In the genomic region with DNA sequence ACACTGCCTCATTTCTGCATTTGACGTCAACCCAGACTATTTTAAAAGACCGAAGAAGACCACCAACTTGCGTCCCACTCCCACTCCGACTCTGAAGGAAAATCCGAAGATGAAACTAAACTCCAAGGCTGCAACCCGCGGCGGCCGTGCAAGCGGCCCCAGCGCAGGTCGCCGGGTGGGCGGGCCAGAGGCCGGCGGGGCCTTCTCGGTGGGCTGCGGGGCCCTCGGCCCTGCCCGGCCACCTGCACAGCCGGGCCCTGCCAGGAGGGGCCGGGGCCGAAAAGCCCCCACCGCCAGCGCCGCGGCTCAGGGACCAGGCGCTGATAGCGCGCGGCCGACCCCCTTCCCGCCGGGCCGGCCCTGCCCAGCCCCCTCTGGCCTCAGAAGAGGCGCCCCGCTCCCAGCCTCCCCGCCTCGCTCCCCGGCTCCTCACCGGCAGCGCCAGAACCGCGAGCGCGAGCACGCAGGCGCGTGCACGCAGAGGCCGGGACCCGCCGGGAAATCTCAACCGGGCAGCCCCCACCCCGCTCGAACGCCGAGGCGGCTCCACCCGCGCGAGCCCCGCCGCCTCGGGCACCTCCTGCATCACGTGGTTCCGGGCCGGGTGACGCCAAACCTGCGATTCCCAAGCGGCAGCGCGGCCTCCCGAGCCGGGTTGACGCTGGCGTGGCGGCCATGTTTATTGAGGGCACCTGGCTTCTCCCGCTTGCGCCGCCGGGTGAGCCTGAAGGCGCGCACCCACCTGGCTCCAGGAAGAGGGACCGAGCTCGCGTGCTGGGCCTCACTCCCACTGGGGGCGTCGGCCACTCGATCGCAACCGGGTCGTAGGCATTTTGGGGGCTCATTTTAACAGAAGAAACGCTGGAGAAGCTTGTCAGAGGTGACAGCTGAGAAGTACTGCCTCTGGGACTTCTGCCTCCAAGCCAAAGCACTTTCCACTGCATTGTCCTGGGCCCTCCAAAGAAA, we compare ENCODE assay signal across 1 cellular context.
A peak's percentile ranks its signal among the peaks of the same experiment; 100 is the strongest.
TF ChIP-seq lines count a peak whose summit lies in the region.

A gene (minus strand): TSS at position 589 of the 966 bp plus-strand sequence. CDS start 1,170 bp downstream, outside the sequence.

TF ChIP-seq in HepG2, 621 proteins besides CTCF, POLR2A, EP300 and RAD21 (continued from another document and continues in another):
- TF ChIP-seq, protein P1, sequence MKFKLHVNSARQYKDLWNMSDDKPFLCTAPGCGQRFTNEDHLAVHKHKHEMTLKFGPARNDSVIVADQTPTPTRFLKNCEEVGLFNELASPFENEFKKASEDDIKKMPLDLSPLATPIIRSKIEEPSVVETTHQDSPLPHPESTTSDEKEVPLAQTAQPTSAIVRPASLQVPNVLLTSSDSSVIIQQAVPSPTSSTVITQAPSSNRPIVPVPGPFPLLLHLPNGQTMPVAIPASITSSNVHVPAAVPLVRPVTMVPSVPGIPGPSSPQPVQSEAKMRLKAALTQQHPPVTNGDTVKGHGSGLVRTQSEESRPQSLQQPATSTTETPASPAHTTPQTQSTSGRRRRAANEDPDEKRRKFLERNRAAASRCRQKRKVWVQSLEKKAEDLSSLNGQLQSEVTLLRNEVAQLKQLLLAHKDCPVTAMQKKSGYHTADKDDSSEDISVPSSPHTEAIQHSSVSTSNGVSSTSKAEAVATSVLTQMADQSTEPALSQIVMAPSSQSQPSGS (CRISPR knock-in tag; IDR thresholded peaks at IDR 0.05) = peak; percentile 68
- TF ChIP-seq GLI4 (CRISPR knock-in tag; IDR thresholded peaks at IDR 0.05; ENCODE audit: borderline replicate concordance) (no peak), ZNF879 (CRISPR knock-in tag; IDR thresholded peaks at IDR 0.05) (no peak), ZNF510 (CRISPR knock-in tag; IDR thresholded peaks at IDR 0.05; ENCODE audit: low read depth) (peak; percentile 88), FOXA1 (IDR thresholded peaks at IDR 0.05) (no peak), FOXA1 (CRISPR knock-in tag; IDR thresholded peaks at IDR 0.05) (peak; percentile 32; the same call in 1 of the 2 replicates), TEAD2 (CRISPR knock-in tag; IDR thresholded peaks at IDR 0.05) (0 out of 2 replicates have a peak, but pooled peaks have one; percentile 66), PAWR (CRISPR knock-in tag; IDR thresholded peaks at IDR 0.05; ENCODE audit: borderline replicate concordance) (no peak), REL (CRISPR knock-in tag; conservative IDR thresholded peaks at IDR 0.05) (0 out of 2 replicates have a peak, but pooled peaks have one; percentile 53), POLR2G (IDR thresholded peaks at IDR 0.05; ENCODE audit: low read depth, low read length) (peak; percentile 85), CBX2 (IDR thresholded peaks at IDR 0.05; ENCODE audit: low read depth, low read length) (no peak), CBX2 (CRISPR knock-in tag; IDR thresholded peaks at IDR 0.05; ENCODE audit: low read depth) (no peak), WIZ (CRISPR knock-in tag; IDR thresholded peaks at IDR 0.05) (no peak), NR1H2 (CRISPR knock-in tag; IDR thresholded peaks at IDR 0.05; ENCODE audit: borderline replicate concordance, low read depth) (peak; percentile 65; the same call in 1 of the 2 replicates), PPARG (CRISPR knock-in tag; conservative IDR thresholded peaks at IDR 0.05) (peak; percentile 40; the same call in 1 of the 2 replicates), BHLHE40 (IDR thresholded peaks at IDR 0.05; ENCODE audit: low read length) (peak; percentile 8; the same call in 1 of the 2 replicates), ZMYM3 (CRISPR knock-in tag; IDR thresholded peaks at IDR 0.05) (peak; percentile 65; the same call in 1 of the 2 replicates), KLF6 (CRISPR knock-in tag; IDR thresholded peaks at IDR 0.05) (peak; percentile 95; the same call in 1 of the 2 replicates), SAP130 (CRISPR knock-in tag; IDR thresholded peaks at IDR 0.05; ENCODE audit: low read depth) (peak; percentile 77), ZNF256 (CRISPR knock-in tag; conservative IDR thresholded peaks at IDR 0.05) (0 out of 2 replicates have a peak, but pooled peaks have one; percentile 79), ZNF556 (CRISPR knock-in tag; IDR thresholded peaks at IDR 0.05; ENCODE audit: borderline replicate concordance) (peak; percentile 70; the same call in 1 of the 2 replicates), ZSCAN25 (CRISPR knock-in tag; IDR thresholded peaks at IDR 0.05) (peak; percentile 43; the same call in 1 of the 2 replicates), ZNF484 (CRISPR knock-in tag; IDR thresholded peaks at IDR 0.05; ENCODE audit: borderline replicate concordance, low read depth) (no peak), KDM5B (CRISPR knock-in tag; IDR thresholded peaks at IDR 0.05; ENCODE audit: borderline replicate concordance) (peak; percentile 77; the same call in 1 of the 2 replicates), HNRNPUL1 (IDR thresholded peaks at IDR 0.05; ENCODE audit: low read depth, low read length) (peak; percentile 50; the same call in 1 of the 2 replicates), JUND (CRISPR knock-in tag; IDR thresholded peaks at IDR 0.05) (peak; percentile 59; the same call in 1 of the 2 replicates), REXO4 (CRISPR knock-in tag; IDR thresholded peaks at IDR 0.05; ENCODE audit: borderline replicate concordance) (peak; percentile 61; the same call in 1 of the 2 replicates), GABPB1 (CRISPR knock-in tag; IDR thresholded peaks at IDR 0.05) (peak; percentile 98), ZNF607 (CRISPR knock-in tag; IDR thresholded peaks at IDR 0.05; ENCODE audit: borderline replicate concordance) (peak; percentile 93), RXRB (CRISPR knock-in tag; IDR thresholded peaks at IDR 0.05; ENCODE audit: borderline replicate concordance) (peak; percentile 35; the same call in 1 of the 2 replicates), ZNF720 (CRISPR knock-in tag; IDR thresholded peaks at IDR 0.05) (no peak), GATAD2A (CRISPR knock-in tag; IDR thresholded peaks at IDR 0.05) (peak; percentile 52), ZNF430 (CRISPR knock-in tag; IDR thresholded peaks at IDR 0.05) (no peak), ZNF567 (CRISPR knock-in tag; IDR thresholded peaks at IDR 0.05; ENCODE audit: borderline replicate concordance) (peak; percentile 89; the same call in 1 of the 2 replicates)
- TF ChIP-seq, protein P2, sequence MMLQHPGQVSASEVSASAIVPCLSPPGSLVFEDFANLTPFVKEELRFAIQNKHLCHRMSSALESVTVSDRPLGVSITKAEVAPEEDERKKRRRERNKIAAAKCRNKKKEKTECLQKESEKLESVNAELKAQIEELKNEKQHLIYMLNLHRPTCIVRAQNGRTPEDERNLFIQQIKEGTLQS (CRISPR knock-in tag; IDR thresholded peaks at IDR 0.05) = 0 out of 2 replicates have a peak, but pooled peaks have one; percentile 12
- TF ChIP-seq, protein P3, sequence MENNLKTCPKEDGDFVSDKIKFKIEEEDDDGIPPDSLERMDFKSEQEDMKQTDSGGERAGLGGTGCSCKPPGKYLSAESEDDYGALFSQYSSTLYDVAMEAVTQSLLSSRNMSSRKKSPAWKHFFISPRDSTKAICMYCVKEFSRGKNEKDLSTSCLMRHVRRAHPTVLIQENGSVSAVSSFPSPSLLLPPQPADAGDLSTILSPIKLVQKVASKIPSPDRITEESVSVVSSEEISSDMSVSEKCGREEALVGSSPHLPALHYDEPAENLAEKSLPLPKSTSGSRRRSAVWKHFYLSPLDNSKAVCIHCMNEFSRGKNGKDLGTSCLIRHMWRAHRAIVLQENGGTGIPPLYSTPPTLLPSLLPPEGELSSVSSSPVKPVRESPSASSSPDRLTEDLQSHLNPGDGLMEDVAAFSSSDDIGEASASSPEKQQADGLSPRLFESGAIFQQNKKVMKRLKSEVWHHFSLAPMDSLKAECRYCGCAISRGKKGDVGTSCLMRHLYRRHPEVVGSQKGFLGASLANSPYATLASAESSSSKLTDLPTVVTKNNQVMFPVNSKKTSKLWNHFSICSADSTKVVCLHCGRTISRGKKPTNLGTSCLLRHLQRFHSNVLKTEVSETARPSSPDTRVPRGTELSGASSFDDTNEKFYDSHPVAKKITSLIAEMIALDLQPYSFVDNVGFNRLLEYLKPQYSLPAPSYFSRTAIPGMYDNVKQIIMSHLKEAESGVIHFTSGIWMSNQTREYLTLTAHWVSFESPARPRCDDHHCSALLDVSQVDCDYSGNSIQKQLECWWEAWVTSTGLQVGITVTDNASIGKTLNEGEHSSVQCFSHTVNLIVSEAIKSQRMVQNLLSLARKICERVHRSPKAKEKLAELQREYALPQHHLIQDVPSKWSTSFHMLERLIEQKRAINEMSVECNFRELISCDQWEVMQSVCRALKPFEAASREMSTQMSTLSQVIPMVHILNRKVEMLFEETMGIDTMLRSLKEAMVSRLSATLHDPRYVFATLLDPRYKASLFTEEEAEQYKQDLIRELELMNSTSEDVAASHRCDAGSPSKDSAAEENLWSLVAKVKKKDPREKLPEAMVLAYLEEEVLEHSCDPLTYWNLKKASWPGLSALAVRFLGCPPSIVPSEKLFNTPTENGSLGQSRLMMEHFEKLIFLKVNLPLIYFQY (CRISPR knock-in tag; IDR thresholded peaks at IDR 0.05; ENCODE audit: borderline replicate concordance) = peak; percentile 85
- TF ChIP-seq, protein P4, sequence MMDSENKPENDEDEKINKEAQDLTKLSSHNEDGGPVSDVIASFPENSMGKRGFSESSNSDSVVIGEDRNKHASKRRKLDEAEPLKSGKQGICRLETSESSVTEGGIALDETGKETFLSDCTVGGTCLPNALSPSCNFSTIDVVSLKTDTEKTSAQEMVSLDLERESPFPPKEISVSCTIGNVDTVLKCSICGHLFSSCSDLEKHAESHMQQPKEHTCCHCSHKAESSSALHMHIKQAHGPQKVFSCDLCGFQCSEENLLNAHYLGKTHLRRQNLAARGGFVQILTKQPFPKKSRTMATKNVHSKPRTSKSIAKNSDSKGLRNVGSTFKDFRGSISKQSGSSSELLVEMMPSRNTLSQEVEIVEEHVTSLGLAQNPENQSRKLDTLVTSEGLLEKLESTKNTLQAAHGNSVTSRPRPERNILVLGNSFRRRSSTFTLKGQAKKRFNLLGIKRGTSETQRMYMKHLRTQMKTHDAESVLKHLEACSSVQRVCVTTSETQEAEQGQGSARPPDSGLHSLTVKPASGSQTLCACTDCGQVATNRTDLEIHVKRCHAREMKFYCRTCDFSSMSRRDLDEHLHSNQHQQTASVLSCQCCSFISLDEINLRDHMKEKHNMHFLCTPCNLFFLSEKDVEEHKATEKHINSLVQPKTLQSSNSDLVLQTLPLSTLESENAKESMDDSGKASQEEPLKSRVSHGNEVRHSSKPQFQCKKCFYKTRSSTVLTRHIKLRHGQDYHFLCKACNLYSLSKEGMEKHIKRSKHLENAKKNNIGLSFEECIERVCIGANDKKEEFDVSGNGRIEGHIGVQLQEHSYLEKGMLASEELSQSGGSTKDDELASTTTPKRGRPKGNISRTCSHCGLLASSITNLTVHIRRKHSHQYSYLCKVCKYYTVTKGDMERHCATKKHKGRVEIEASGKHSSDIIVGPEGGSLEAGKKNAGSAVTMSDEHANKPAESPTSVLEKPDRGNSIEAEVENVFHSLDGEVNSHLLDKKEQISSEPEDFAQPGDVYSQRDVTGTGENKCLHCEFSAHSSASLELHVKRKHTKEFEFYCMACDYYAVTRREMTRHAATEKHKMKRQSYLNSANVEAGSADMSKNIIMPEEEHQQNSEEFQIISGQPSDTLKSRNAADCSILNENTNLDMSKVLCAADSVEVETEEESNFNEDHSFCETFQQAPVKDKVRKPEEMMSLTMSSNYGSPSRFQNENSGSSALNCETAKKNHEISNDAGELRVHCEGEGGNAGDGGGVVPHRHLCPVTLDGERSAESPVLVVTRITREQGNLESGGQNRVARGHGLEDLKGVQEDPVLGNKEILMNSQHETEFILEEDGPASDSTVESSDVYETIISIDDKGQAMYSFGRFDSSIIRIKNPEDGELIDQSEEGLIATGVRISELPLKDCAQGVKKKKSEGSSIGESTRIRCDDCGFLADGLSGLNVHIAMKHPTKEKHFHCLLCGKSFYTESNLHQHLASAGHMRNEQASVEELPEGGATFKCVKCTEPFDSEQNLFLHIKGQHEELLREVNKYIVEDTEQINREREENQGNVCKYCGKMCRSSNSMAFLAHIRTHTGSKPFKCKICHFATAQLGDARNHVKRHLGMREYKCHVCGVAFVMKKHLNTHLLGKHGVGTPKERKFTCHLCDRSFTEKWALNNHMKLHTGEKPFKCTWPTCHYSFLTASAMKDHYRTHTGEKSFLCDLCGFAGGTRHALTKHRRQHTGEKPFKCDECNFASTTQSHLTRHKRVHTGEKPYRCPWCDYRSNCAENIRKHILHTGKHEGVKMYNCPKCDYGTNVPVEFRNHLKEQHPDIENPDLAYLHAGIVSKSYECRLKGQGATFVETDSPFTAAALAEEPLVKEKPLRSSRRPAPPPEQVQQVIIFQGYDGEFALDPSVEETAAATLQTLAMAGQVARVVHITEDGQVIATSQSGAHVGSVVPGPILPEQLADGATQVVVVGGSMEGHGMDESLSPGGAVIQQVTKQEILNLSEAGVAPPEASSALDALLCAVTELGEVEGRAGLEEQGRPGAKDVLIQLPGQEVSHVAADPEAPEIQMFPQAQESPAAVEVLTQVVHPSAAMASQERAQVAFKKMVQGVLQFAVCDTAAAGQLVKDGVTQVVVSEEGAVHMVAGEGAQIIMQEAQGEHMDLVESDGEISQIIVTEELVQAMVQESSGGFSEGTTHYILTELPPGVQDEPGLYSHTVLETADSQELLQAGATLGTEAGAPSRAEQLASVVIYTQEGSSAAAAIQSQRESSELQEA (CRISPR knock-in tag; IDR thresholded peaks at IDR 0.05; ENCODE audit: not compliant biosample characterization) = peak; percentile 39
- TF ChIP-seq, protein P5, sequence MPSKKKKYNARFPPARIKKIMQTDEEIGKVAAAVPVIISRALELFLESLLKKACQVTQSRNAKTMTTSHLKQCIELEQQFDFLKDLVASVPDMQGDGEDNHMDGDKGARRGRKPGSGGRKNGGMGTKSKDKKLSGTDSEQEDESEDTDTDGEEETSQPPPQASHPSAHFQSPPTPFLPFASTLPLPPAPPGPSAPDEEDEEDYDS (CRISPR knock-in tag; IDR thresholded peaks at IDR 0.05) = peak; percentile 36; the same call in 1 of the 2 replicates
- TF ChIP-seq, protein P6, sequence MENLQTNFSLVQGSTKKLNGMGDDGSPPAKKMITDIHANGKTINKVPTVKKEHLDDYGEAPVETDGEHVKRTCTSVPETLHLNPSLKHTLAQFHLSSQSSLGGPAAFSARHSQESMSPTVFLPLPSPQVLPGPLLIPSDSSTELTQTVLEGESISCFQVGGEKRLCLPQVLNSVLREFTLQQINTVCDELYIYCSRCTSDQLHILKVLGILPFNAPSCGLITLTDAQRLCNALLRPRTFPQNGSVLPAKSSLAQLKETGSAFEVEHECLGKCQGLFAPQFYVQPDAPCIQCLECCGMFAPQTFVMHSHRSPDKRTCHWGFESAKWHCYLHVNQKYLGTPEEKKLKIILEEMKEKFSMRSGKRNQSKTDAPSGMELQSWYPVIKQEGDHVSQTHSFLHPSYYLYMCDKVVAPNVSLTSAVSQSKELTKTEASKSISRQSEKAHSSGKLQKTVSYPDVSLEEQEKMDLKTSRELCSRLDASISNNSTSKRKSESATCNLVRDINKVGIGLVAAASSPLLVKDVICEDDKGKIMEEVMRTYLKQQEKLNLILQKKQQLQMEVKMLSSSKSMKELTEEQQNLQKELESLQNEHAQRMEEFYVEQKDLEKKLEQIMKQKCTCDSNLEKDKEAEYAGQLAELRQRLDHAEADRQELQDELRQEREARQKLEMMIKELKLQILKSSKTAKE (CRISPR knock-in tag; IDR thresholded peaks at IDR 0.05; ENCODE audit: borderline replicate concordance) = no peak
- TF ChIP-seq, protein P7, sequence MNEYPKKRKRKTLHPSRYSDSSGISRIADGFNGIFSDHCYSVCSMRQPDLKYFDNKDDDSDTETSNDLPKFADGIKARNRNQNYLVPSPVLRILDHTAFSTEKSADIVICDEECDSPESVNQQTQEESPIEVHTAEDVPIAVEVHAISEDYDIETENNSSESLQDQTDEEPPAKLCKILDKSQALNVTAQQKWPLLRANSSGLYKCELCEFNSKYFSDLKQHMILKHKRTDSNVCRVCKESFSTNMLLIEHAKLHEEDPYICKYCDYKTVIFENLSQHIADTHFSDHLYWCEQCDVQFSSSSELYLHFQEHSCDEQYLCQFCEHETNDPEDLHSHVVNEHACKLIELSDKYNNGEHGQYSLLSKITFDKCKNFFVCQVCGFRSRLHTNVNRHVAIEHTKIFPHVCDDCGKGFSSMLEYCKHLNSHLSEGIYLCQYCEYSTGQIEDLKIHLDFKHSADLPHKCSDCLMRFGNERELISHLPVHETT (CRISPR knock-in tag; conservative IDR thresholded peaks at IDR 0.05) = peak; percentile 94
